ENCODE assay signal across 26 cellular contexts in genomic region chr19:55686311-55687050, GRCh38. TPM values are rescaled to one million over a fixed set of nuclear protein-coding genes. Genes with fewer than 3 reads are reported as not detected.
DNase-seq lines count a peak whose midpoint lies in the region; ATAC-seq, FAIRE-seq and TF ChIP-seq lines count a peak whose summit lies in the region.
"Had no signal": no experiment of that assay in that cellular context is flagged by ENCODE, and none has a peak within 500 bp of the region (broad histone marks: within the 10 kb centered on the region; RNA-seq: fewer than 3 reads in every experiment).

No MANE protein-coding gene starts in this region.

- H3K27ac ChIP-seq in VCaP (peak overlapping the region; percentile 92; the same call in 1 of the 2 replicates), kidney (ENCODE audit: low read depth in 2 of 2, low read length in 2 of 2) (peak overlapping the region in 1 of 2 donors; percentile 14), spleen (no peak overlapping the region), GM23248 (no peak overlapping the region)
- H3K27ac ChIP-seq: parathyroid adenoma, upper lobe of right lung had no signal

- no peak overlapping the region for H3K4me2 ChIP-seq in GM23248 (ENCODE audit: unreplicated experiment)

- no peak for FAIRE-seq in kidney (lab: Jason Lieb, UNC)
- FAIRE-seq: GM18507, RCC 7860 had no signal

- in situ Hi-C loops in GM23248 (cut with MboI): no loop called here

- peaks cover 20 to 29% of the 10 kb centered on the region in 2 donors for H3K36me3 ChIP-seq in kidney (ENCODE audit: control insufficient read depth in 1 of 2, insufficient read depth in 2 of 2, low read length in 2 of 2)
- H3K36me3 ChIP-seq in spleen: peaks cover 0 to 100% (median 90%) of the 10 kb centered on the region in 6 donors
- H3K36me3 ChIP-seq in GM23248 (ENCODE audit: low read depth): peaks cover 4% of the 10 kb centered on the region; the same call in 1 of the 2 replicates

- ATAC-seq in activated T-cell treated with anti-CD3 and anti-CD28 coated beads, Interleukin-2, amount 50 U/mL, for 72 hours (replicated peaks in 1 of 2): no peak
- ATAC-seq in HG02885 (IDR thresholded peaks at IDR 0.05; ENCODE audit: poor library complexity, unreplicated experiment): no peak
- ATAC-seq: left lobe of liver, sciatic nerve, upper lobe of right lung had no signal

- no peaks in the 10 kb centered on the region for H3K9me2 ChIP-seq in GM23248 (ENCODE audit: insufficient read depth)

- no peak overlapping the region for H3K4me3 ChIP-seq in kidney (ENCODE audit: low read length in 2 of 2)
- H3K4me3 ChIP-seq in spleen: no peak overlapping the region
- no peak overlapping the region for H3K4me3 ChIP-seq in GM23248
- H3K4me3 ChIP-seq: upper lobe of right lung had no signal

- no peak overlapping the region for H3K9ac ChIP-seq in kidney (ENCODE audit: low read length in 2 of 2)
- no peak overlapping the region for H3K9ac ChIP-seq in GM23248
- H3K9ac ChIP-seq: parathyroid adenoma had no signal

- intact Hi-C loops in kidney (cut with DNase I) (no loop called here), spleen (cut with DNase I; ENCODE audit: low total_unique reads) (no loop called here)

- peaks cover 48 to 71% of the 10 kb centered on the region in 2 donors for H3K4me1 ChIP-seq in kidney (ENCODE audit: control insufficient read depth in 1 of 2, insufficient read depth in 1 of 2, low read depth in 1 of 2, low read length in 2 of 2)
- H3K4me1 ChIP-seq in spleen: peaks cover 0 to 80% (median 36%) of the 10 kb centered on the region in 6 donors
- peaks cover 6% of the 10 kb centered on the region; the same call in 1 of the 2 replicates for H3K4me1 ChIP-seq in GM23248 (ENCODE audit: insufficient read depth)

- no peak for DNase-seq in activated T-cell treated with anti-CD3 and anti-CD28 coated beads, Interleukin-2, amount 50 U/mL, for 72 hours
- DNase-seq in activated T-cell treated with anti-CD3 and anti-CD28 coated beads for 4 hours (no peak), kidney (peak; percentile 56), spleen (peak; percentile 62), COLO829 (ENCODE audit: low spot score) (no peak), GM23248 (no peak)
- DNase-seq: 8988T; activated CD4-positive, alpha-beta T cell treated with anti-CD3 and anti-CD28 coated beads for 4 hours; AML-193; central memory CD4-positive, alpha-beta T cell; GDM1; head of caudate nucleus; midbrain; NCI-H2171; NCI-H524 treated with DMSO at 0.1 percent for 48 hours; stimulated activated CD4-positive, alpha-beta T cell treated with anti-CD3 and anti-CD28 coated beads, Interleukin-15, amount 100 ng/mL, for 24 hours; upper lobe of right lung had no signal

- H2AFZ ChIP-seq in GM23248: no peak overlapping the region
- H2AFZ ChIP-seq: parathyroid adenoma had no signal

- no peaks in the 10 kb centered on the region for H3K9me3 Mint-ChIP-seq in activated T-cell treated with anti-CD3 and anti-CD28 coated beads, Interleukin-2, amount 50 U/mL, for 72 hours
- H3K9me3 Mint-ChIP-seq: activated naive CD4-positive, alpha-beta T cell treated with anti-CD3 and anti-CD28 coated beads, Interleukin-2, amount 50 U/mL, for 24 hours; natural killer cell treated with Interleukin-12 subunit alpha and Interleukin-12 subunit beta and Interleukin-15 and Interleukin-18, amount 100 ng/mL, for 72 hours had no signal

- no peak for TF ChIP-seq CTCF in VCaP (conservative IDR thresholded peaks at IDR 0.05)
- no peak for TF ChIP-seq CTCF in kidney (IDR thresholded peaks at IDR 0.05; ENCODE audit: borderline replicate concordance, extremely low read depth, insufficient read depth)
- no peak for TF ChIP-seq CTCF in spleen (IDR thresholded peaks at IDR 0.05 in 8 of 11, conservative IDR thresholded peaks at IDR 0.05 in 3 of 11)

- peaks cover 8% of the 10 kb centered on the region for H3F3A ChIP-seq in GM23248 (ENCODE audit: insufficient read depth)

- H3K36me3 Mint-ChIP-seq in activated T-cell treated with anti-CD3 and anti-CD28 coated beads, Interleukin-2, amount 50 U/mL, for 72 hours (ENCODE audit: insufficient read depth in 2 of 2): peaks cover 0 to 4% of the 10 kb centered on the region in 2 donors
- H3K36me3 Mint-ChIP-seq: activated naive CD4-positive, alpha-beta T cell treated with anti-CD3 and anti-CD28 coated beads, Interleukin-2, amount 50 U/mL, for 24 hours; natural killer cell treated with Interleukin-12 subunit alpha and Interleukin-12 subunit beta and Interleukin-15 and Interleukin-18, amount 100 ng/mL, for 72 hours had no signal

- no peak overlapping the region for H3K4me3 Mint-ChIP-seq in activated T-cell treated with anti-CD3 and anti-CD28 coated beads, Interleukin-2, amount 50 U/mL, for 72 hours
- H3K4me3 Mint-ChIP-seq: activated naive CD4-positive, alpha-beta T cell treated with anti-CD3 and anti-CD28 coated beads, Interleukin-2, amount 50 U/mL, for 24 hours; natural killer cell treated with Interleukin-12 subunit alpha and Interleukin-12 subunit beta and Interleukin-15 and Interleukin-18, amount 100 ng/mL, for 72 hours had no signal

- H3K27me3 Mint-ChIP-seq in activated T-cell treated with anti-CD3 and anti-CD28 coated beads, Interleukin-2, amount 50 U/mL, for 72 hours (ENCODE audit: low read depth): no peaks in the 10 kb centered on the region
- H3K27me3 Mint-ChIP-seq: activated naive CD4-positive, alpha-beta T cell treated with anti-CD3 and anti-CD28 coated beads, Interleukin-2, amount 50 U/mL, for 24 hours; natural killer cell treated with Interleukin-12 subunit alpha and Interleukin-12 subunit beta and Interleukin-15 and Interleukin-18, amount 100 ng/mL, for 72 hours had no signal

- no peak for TF ChIP-seq POLR2A in spleen (IDR thresholded peaks at IDR 0.05)

- no peaks in the 10 kb centered on the region for H3K9me3 ChIP-seq in kidney (ENCODE audit: control insufficient read depth in 1 of 2, low read length in 2 of 2)
- no peaks in the 10 kb centered on the region for H3K9me3 ChIP-seq in spleen
- H3K9me3 ChIP-seq in GM23248 (ENCODE audit: low read depth): no peaks in the 10 kb centered on the region
- H3K9me3 ChIP-seq: upper lobe of right lung had no signal

- H3K4me1 Mint-ChIP-seq in activated T-cell treated with anti-CD3 and anti-CD28 coated beads, Interleukin-2, amount 50 U/mL, for 72 hours (ENCODE audit: low read depth): peaks cover 7% of the 10 kb centered on the region

- 83 to 86% (median 83%) methylated on average over 28 to 29 of the region's 29 CpGs for WGBS in spleen, 5 donors
- 93 to 95% methylated on average over 23 to 29 of the region's 29 CpGs for WGBS in GM23248 (ENCODE audit: low coverage in 1 of 2, low lambda C conversion rate in 2 of 2, missing lambda C conversion rate in 2 of 2), 2 experiments

- peak overlapping the region; percentile 46 for H3K27ac Mint-ChIP-seq in activated T-cell treated with anti-CD3 and anti-CD28 coated beads, Interleukin-2, amount 50 U/mL, for 72 hours
- H3K27ac Mint-ChIP-seq: activated naive CD4-positive, alpha-beta T cell treated with anti-CD3 and anti-CD28 coated beads, Interleukin-2, amount 50 U/mL, for 24 hours; natural killer cell treated with Interleukin-12 subunit alpha and Interleukin-12 subunit beta and Interleukin-15 and Interleukin-18, amount 100 ng/mL, for 72 hours had no signal

- no peaks in the 10 kb centered on the region for H3K27me3 ChIP-seq in spleen (replicated peaks in 1 of 7)
- no peaks in the 10 kb centered on the region for H3K27me3 ChIP-seq in GM23248 (replicated peaks; ENCODE audit: insufficient read depth)
- H3K27me3 ChIP-seq: upper lobe of right lung had no signal

- no peaks in the 10 kb centered on the region for H4K20me1 ChIP-seq in GM23248 (ENCODE audit: insufficient read depth)

- peaks cover 69% of the 10 kb centered on the region for H3K79me2 ChIP-seq in GM23248 (ENCODE audit: insufficient read depth)

RNA-seq across cellular contexts. Expression of gene EPN1, which starts 11.5 kb away (rescaled TPM):
- 10 to 100 TPM; 33.8 to 40.5 TPM for total RNA-seq in activated T-cell treated with anti-CD3 and anti-CD28 coated beads, Interleukin-2, amount 50 U/mL, for 72 hours
- total RNA-seq in kidney (145 TPM), spleen (100 to 1,000 TPM; 100 to 166 (median 129) TPM)
- polyA plus RNA-seq in kidney (ENCODE audit: insufficient read depth, low read depth, low replicate concordance) (138 TPM), spleen (100 to 1,000 TPM in 1 of 3 donors, 10 to 100 TPM in 2; 36.8 to 115 (median 42.6) TPM), GM23248 (2016; fragmentation: Nextera tagmentation; extraction: Ambion mirVana) (48.8 and 53.1 TPM in 2 replicates)
- 82.2 and 103 TPM in 2 replicates for total RNA-seq in GM23248 (2014; rRNA removed; shearing (Covaris generic))

RNA-seq across cellular contexts. Expression of gene U2AF2, which starts 31.6 kb away (rescaled TPM):
- 100 to 1,000 TPM; 128 to 137 TPM for total RNA-seq in activated T-cell treated with anti-CD3 and anti-CD28 coated beads, Interleukin-2, amount 50 U/mL, for 72 hours
- total RNA-seq in kidney (161 TPM), spleen (100 to 1,000 TPM; 109 to 218 (median 176) TPM)
- polyA plus RNA-seq in kidney (ENCODE audit: insufficient read depth, low read depth, low replicate concordance) (54.8 TPM), spleen (100 to 1,000 TPM in 1 of 3 donors, 10 to 100 TPM in 2; 67.2 to 190 (median 85.5) TPM), GM23248 (2016; fragmentation: Nextera tagmentation; extraction: Ambion mirVana) (19.3 and 22.4 TPM in 2 replicates)
- 128 and 150 TPM in 2 replicates for total RNA-seq in GM23248 (2014; rRNA removed; shearing (Covaris generic))

RNA-seq across cellular contexts. Expression of gene CCDC106, which starts 38.5 kb away (rescaled TPM):
- total RNA-seq in activated T-cell treated with anti-CD3 and anti-CD28 coated beads, Interleukin-2, amount 50 U/mL, for 72 hours: 10 to 100 TPM; 13.8 to 21.7 TPM
- total RNA-seq in kidney: 22.7 TPM
- 51.9 TPM for polyA plus RNA-seq in kidney (ENCODE audit: insufficient read depth, low read depth, low replicate concordance)
- total RNA-seq in spleen: 10 to 100 TPM; 11.9 to 23.4 (median 14.4) TPM
- polyA plus RNA-seq in spleen: 10 to 100 TPM; 26.7 to 40.1 (median 37.8) TPM
- 11.3 and 12.0 TPM in 2 replicates for total RNA-seq in GM23248 (2014; rRNA removed; shearing (Covaris generic))
- polyA plus RNA-seq in GM23248 (2016; fragmentation: Nextera tagmentation; extraction: Ambion mirVana): 15.2 and 15.3 TPM in 2 replicates

RNA-seq across cellular contexts. Expression of gene ZNF581, which starts 43.0 kb away (rescaled TPM):
- 10 to 100 TPM; 43.1 to 50.7 TPM for total RNA-seq in activated T-cell treated with anti-CD3 and anti-CD28 coated beads, Interleukin-2, amount 50 U/mL, for 72 hours
- total RNA-seq in kidney: 23.6 TPM
- 22.0 TPM for polyA plus RNA-seq in kidney (ENCODE audit: insufficient read depth, low read depth, low replicate concordance)
- total RNA-seq in spleen: 10 to 100 TPM; 21.4 to 34.9 (median 27.2) TPM
- 10 to 100 TPM; 39.8 to 46.5 (median 43.6) TPM for polyA plus RNA-seq in spleen
- total RNA-seq in GM23248 (2014; rRNA removed; shearing (Covaris generic)): 8.5 and 12.1 TPM in 2 replicates
- 17.6 and 20.6 TPM in 2 replicates for polyA plus RNA-seq in GM23248 (2016; fragmentation: Nextera tagmentation; extraction: Ambion mirVana)

RNA-seq across cellular contexts. Expression of gene ZNF580, which starts 45.7 kb away (rescaled TPM):
- total RNA-seq in activated T-cell treated with anti-CD3 and anti-CD28 coated beads, Interleukin-2, amount 50 U/mL, for 72 hours: 10 to 100 TPM; 46.1 to 47.8 TPM
- total RNA-seq in kidney (56.8 TPM), spleen (10 to 100 TPM; 25.4 to 58.7 (median 31.7) TPM)
- polyA plus RNA-seq in kidney (ENCODE audit: insufficient read depth, low read depth, low replicate concordance) (47.0 TPM), spleen (10 to 100 TPM; 18.9 to 36.7 (median 33.3) TPM), GM23248 (2016; fragmentation: Nextera tagmentation; extraction: Ambion mirVana) (43.1 and 44.0 TPM in 2 replicates)
- 7.0 and 11.7 TPM in 2 replicates for total RNA-seq in GM23248 (2014; rRNA removed; shearing (Covaris generic))

Comparison
In these comparisons a context has a peak if more than half of its experiments do, and no peak if none do; other contexts are left out.
1. DNase-seq: peak in kidney (single experiment) and spleen (single experiment); none in activated T-cell treated with anti-CD3 and anti-CD28 coated beads, Interleukin-2, amount 50 U/mL, for 72 hours (0 of 2), activated T-cell treated with anti-CD3 and anti-CD28 coated beads for 4 hours (single experiment), COLO829 (single experiment) and GM23248 (single experiment).